Comparison of ENCODE assay signal across 1 cellular context in genomic region chr3:51671090-51672082, GRCh38.
TF ChIP-seq lines count a peak whose summit lies in the region.

Gene TEX264 (plus strand): TSS chr3:51671252. CDS start chr3:51674305, 3,053 bp downstream.

TF ChIP-seq in WTC11, 78 proteins besides CTCF, POLR2A, EP300 and RAD21 (continued from another document):
- TF ChIP-seq ARID4B (CRISPR knock-in tag; IDR thresholded peaks at IDR 0.05; ENCODE audit: borderline replicate concordance) (peak; percentile 44), E2F4 (CRISPR knock-in tag; IDR thresholded peaks at IDR 0.05; ENCODE audit: borderline replicate concordance, low read depth) (0 out of 2 replicates have a peak, but pooled peaks have one; percentile 8), ZNF416 (CRISPR knock-in tag; IDR thresholded peaks at IDR 0.05) (peak; percentile 84), FOXJ3 (CRISPR knock-in tag; IDR thresholded peaks at IDR 0.05; ENCODE audit: borderline replicate concordance) (no peak), E2F1 (CRISPR knock-in tag; IDR thresholded peaks at IDR 0.05) (no peak), AR (CRISPR knock-in tag; IDR thresholded peaks at IDR 0.05) (no peak), ATF1 (CRISPR knock-in tag; IDR thresholded peaks at IDR 0.05) (0 out of 2 replicates have a peak, but pooled peaks have one; percentile 1)
